Comparison of ENCODE assay signal across 9 cellular contexts in the genomic region with DNA sequence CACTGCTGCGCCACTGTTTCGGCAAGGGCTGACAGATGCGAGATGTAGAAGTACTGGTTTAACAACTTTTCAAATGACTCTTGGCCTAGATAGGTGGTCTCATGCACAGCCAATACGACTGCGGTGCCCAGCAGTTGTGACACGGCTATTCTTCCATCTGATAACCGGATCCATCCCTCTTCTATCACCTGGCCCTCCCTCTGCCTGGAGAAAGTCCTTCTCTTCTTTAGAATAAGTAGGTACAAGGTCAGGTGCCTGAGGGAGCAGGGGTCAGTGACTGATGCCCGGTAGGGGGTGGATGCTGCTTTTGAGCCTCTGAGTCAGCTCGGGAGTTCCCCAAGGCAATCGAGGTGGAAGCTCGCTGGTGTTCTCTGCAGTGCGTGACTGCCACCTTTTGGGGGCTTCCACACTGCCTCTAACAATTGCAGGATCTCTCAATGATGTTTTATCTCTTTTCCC.
DNase-seq lines count a peak whose midpoint lies in the region; ATAC-seq, FAIRE-seq and TF ChIP-seq lines count a peak whose summit lies in the region.
"Had no signal": no experiment of that assay in that cellular context is flagged by ENCODE, and none has a peak within 500 bp of the region (broad histone marks: within the 10 kb centered on the region; RNA-seq: fewer than 3 reads in every experiment).

No MANE protein-coding gene starts in this region.

- no peak overlapping the region for H2BK20ac ChIP-seq in H9 (ENCODE audit: low read depth, low read length, poor library complexity, severe bottlenecking)

- H3K27ac ChIP-seq in H9 (ENCODE audit: insufficient read length, low read depth, low read length) (no peak overlapping the region), Peyer's patch (no peak overlapping the region), colonic mucosa (no peak overlapping the region)

- no peak overlapping the region for H2BK15ac ChIP-seq in H9 (ENCODE audit: low read depth, low read length)

- H4K91ac ChIP-seq in H9 (ENCODE audit: insufficient read length, low read depth, low read length) = no peak overlapping the region

- H3K27me3 Mint-ChIP-seq in H9 (ENCODE audit: low read depth) = no peaks in the 10 kb centered on the region

- no peak overlapping the region for H3K23ac ChIP-seq in H9 (ENCODE audit: insufficient read length, low read depth, low read length)

- no peak overlapping the region for H3K56ac ChIP-seq in H9 (ENCODE audit: insufficient read length, low read depth, low read length)

- no CpG with 5 or more reads among the region's 12 CpGs for WGBS in H9 (ENCODE audit: extremely low coverage, insufficient read length, low lambda C conversion rate)

- no peaks in the 10 kb centered on the region for H3K23me2 ChIP-seq in H9 (ENCODE audit: insufficient read length, low read depth, low read length, poor library complexity, severe bottlenecking)

- H3K27me3 ChIP-seq in H9 (ENCODE audit: insufficient read depth, low read length) (no peaks in the 10 kb centered on the region), Peyer's patch (no peaks in the 10 kb centered on the region), colonic mucosa (no peaks in the 10 kb centered on the region)

- H3K14ac ChIP-seq in H9 (ENCODE audit: insufficient read depth, low read length) = no peak overlapping the region

- no peak overlapping the region for H3K9ac ChIP-seq in H9 (ENCODE audit: extremely low read depth, insufficient read length, low read length)
- H3K9ac ChIP-seq in colonic mucosa (ENCODE audit: low read depth in 2 of 2, low read length in 2 of 2) = no peak overlapping the region

- no peak overlapping the region for H4K5ac ChIP-seq in H9 (ENCODE audit: insufficient read length, low read depth, low read length)

- no peak overlapping the region for H2AFZ ChIP-seq in H9 (ENCODE audit: low read length)

- peaks cover 9 to 19% of the 10 kb centered on the region in 2 experiments for H3K9me3 Mint-ChIP-seq in H9
- H3K9me3 Mint-ChIP-seq: T-helper 1 cell treated with Interleukin-12 subunit alpha and Interleukin-12 subunit beta and Interleukin-4 antibody, amounts not matched to agents 30 μg/mL and 1 μg/mL, for 36 hours had no signal

- no peaks in the 10 kb centered on the region for H3K79me1 ChIP-seq in H9 (ENCODE audit: insufficient read depth, low read depth, low read length, poor library complexity, severe bottlenecking)

- H3K4me2 ChIP-seq in H9 (ENCODE audit: insufficient read depth, insufficient read length, low read length) = no peak overlapping the region

- H2AK5ac ChIP-seq in H9 (ENCODE audit: insufficient read length, low read length) = no peak overlapping the region

- H3T11ph ChIP-seq in H9 (ENCODE audit: low read length) = no peak overlapping the region

- no peak for TF ChIP-seq POLR2A in Peyer's patch (IDR thresholded peaks at IDR 0.05)
- no peak for TF ChIP-seq POLR2A in H54 (IDR thresholded peaks at IDR 0.05; ENCODE audit: low read depth, low read length)

- ATAC-seq in HG02798 (IDR thresholded peaks at IDR 0.05; ENCODE audit: poor library complexity, unreplicated experiment) = no peak
- ATAC-seq in GM21717 (IDR thresholded peaks at IDR 0.05; ENCODE audit: unreplicated experiment) = no peak

- H3K79me2 ChIP-seq in H9 (ENCODE audit: insufficient read depth, low read length) = no peaks in the 10 kb centered on the region

- no peak overlapping the region for H3K18ac ChIP-seq in H9 (ENCODE audit: insufficient read length, low read depth, low read length)

- peaks cover 6% of the 10 kb centered on the region for H3K9me3 ChIP-seq in H9 (ENCODE audit: control insufficient read depth, low read depth, low read length)
- peaks cover 0 to 9% (median 0%) of the 10 kb centered on the region in 4 donors for H3K9me3 ChIP-seq in Peyer's patch
- H3K9me3 ChIP-seq in colonic mucosa = no peaks in the 10 kb centered on the region

- H3K4me1 ChIP-seq in H9 (ENCODE audit: insufficient read depth, low read length) (no peaks in the 10 kb centered on the region), Peyer's patch (no peaks in the 10 kb centered on the region), colonic mucosa (no peaks in the 10 kb centered on the region)

- FAIRE-seq in H54 (lab: Jason Lieb, UNC) = no peak

- intact Hi-C loops in colonic mucosa (cut with DNase I) = loop anchor here (10.0 kb wide), 1 partner anchor 112 kb away; no protein-coding TSS in a partner anchor

- H3K27ac Mint-ChIP-seq in H9 = no peak overlapping the region; a peak in 1 of 7 replicates
- H3K27ac Mint-ChIP-seq: T-helper 1 cell treated with Interleukin-12 subunit alpha and Interleukin-12 subunit beta and Interleukin-4 antibody, amounts not matched to agents 30 μg/mL and 1 μg/mL, for 36 hours had no signal

- H3K36me3 ChIP-seq in Peyer's patch = no peaks in the 10 kb centered on the region
- H3K36me3 ChIP-seq in colonic mucosa = no peaks in the 10 kb centered on the region

- H3K4me1 Mint-ChIP-seq in H9 = peaks cover 6 to 7% of the 10 kb centered on the region in 2 experiments

- no peak overlapping the region for H3K4me3 Mint-ChIP-seq in H9
- H3K4me3 Mint-ChIP-seq: T-helper 1 cell treated with Interleukin-12 subunit alpha and Interleukin-12 subunit beta and Interleukin-4 antibody, amounts not matched to agents 30 μg/mL and 1 μg/mL, for 36 hours had no signal

- H3K4me3 ChIP-seq in Peyer's patch (no peak overlapping the region), colonic mucosa (no peak overlapping the region)

- no peak overlapping the region for H3K4ac ChIP-seq in H9 (ENCODE audit: low read depth, low read length)

- DNase-seq in D341Med (ENCODE audit: low spot score) (peak; percentile 47), H9 (peak; percentile 90), Peyer's patch (peak in 2 of 3 donors; percentile 57 to 65), iPS-NIHi7 (ENCODE audit: extremely low spot score) (peak; percentile 70), H54 (ENCODE audit: insufficient read length, low spot score) (no peak), colonic mucosa (no peak)

- H3K36me3 Mint-ChIP-seq in H9 (ENCODE audit: insufficient read depth in 1 of 3, low read depth in 3 of 3) = peaks cover 4 to 11% (median 6%) of the 10 kb centered on the region in 3 experiments

- H2BK5ac ChIP-seq in H9 (ENCODE audit: insufficient read length, low read length) = no peak overlapping the region

- H2BK120ac ChIP-seq in H9 (ENCODE audit: low read depth, low read length, poor library complexity, severe bottlenecking) = no peak overlapping the region

- peaks cover 2% of the 10 kb centered on the region for H4K20me1 ChIP-seq in H9 (ENCODE audit: control insufficient read depth, insufficient read depth, insufficient read length)

- H4K8ac ChIP-seq in H9 (replicated peaks; ENCODE audit: insufficient read length, low read depth, low read length) = no peak overlapping the region

- peak; percentile 87 for TF ChIP-seq CTCF in H9 (conservative IDR thresholded peaks at IDR 0.05)
- TF ChIP-seq CTCF in Peyer's patch (IDR thresholded peaks at IDR 0.05) = peak in 4 of 6 experiments; percentile 14 to 63 (median 48)
- no peak for TF ChIP-seq CTCF in colonic mucosa (IDR thresholded peaks at IDR 0.05)

- H2BK12ac ChIP-seq in H9 (ENCODE audit: insufficient read length, low read depth, low read length) = no peak overlapping the region

Comparison
In these comparisons a context has a peak if more than half of its experiments do, and no peak if none do; other contexts are left out.
1. DNase-seq: peak in D341Med (single experiment), H9 (single experiment), Peyer's patch (2 of 3) and iPS-NIHi7 (single experiment); none in H54 (single experiment) and colonic mucosa (single experiment).